In genomic region chr3:72678380-72678779, GRCh38 we compare ENCODE assay signal across 1 cellular context.
TF ChIP-seq lines count a peak whose summit lies in the region.

No MANE protein-coding gene starts in this region.

TF ChIP-seq in HepG2, 621 proteins besides CTCF, POLR2A, EP300 and RAD21:
- TF ChIP-seq PAXIP1 (CRISPR knock-in tag; conservative IDR thresholded peaks at IDR 0.05) (peak; percentile 51; the same call in 1 of the 2 replicates), NCOA2 (CRISPR knock-in tag; IDR thresholded peaks at IDR 0.05) (0 out of 2 replicates have a peak, but pooled peaks have one; percentile 25), ATM (IDR thresholded peaks at IDR 0.05; ENCODE audit: borderline replicate concordance) (no peak), HNF4A (CRISPR knock-in tag; IDR thresholded peaks at IDR 0.05) (peak; percentile 78), ELF3 (CRISPR knock-in tag; IDR thresholded peaks at IDR 0.05) (peak; percentile 50; the same call in 1 of the 2 replicates), SAP130 (CRISPR knock-in tag; IDR thresholded peaks at IDR 0.05; ENCODE audit: low read depth) (0 out of 2 replicates have a peak, but pooled peaks have one; percentile 10), FOXA3 (CRISPR knock-in tag; IDR thresholded peaks at IDR 0.05) (peak; percentile 28; the same call in 1 of the 2 replicates), GABPA (IDR thresholded peaks at IDR 0.05; ENCODE audit: low read depth, low read length) (no peak), GABPA (CRISPR knock-in tag; IDR thresholded peaks at IDR 0.05; ENCODE audit: low read depth) (peak; percentile 50; the same call in 1 of the 2 replicates), GATAD2A (CRISPR knock-in tag; IDR thresholded peaks at IDR 0.05) (peak; percentile 63; the same call in 1 of the 2 replicates), HCFC1 (IDR thresholded peaks at IDR 0.05; ENCODE audit: low read depth, low read length) (no peak), MAX (IDR thresholded peaks at IDR 0.05) (no peak), ZNF792 (CRISPR knock-in tag; IDR thresholded peaks at IDR 0.05) (0 out of 2 replicates have a peak, but pooled peaks have one; percentile 13), ZNF605 (CRISPR knock-in tag; IDR thresholded peaks at IDR 0.05) (no peak), ZNF577 (CRISPR knock-in tag; IDR thresholded peaks at IDR 0.05; ENCODE audit: borderline replicate concordance, low read depth) (no peak), ZKSCAN1 (IDR thresholded peaks at IDR 0.05; ENCODE audit: low read length) (no peak), BCL6 (CRISPR knock-in tag; IDR thresholded peaks at IDR 0.05) (0 out of 2 replicates have a peak, but pooled peaks have one; percentile 11), ETV5 (CRISPR knock-in tag; IDR thresholded peaks at IDR 0.05; ENCODE audit: borderline replicate concordance) (peak; percentile 66; the same call in 1 of the 2 replicates), NFE2L1 (CRISPR knock-in tag; IDR thresholded peaks at IDR 0.05; ENCODE audit: borderline replicate concordance) (no peak), NCOR1 (IDR thresholded peaks at IDR 0.05; ENCODE audit: borderline replicate concordance, low read length) (peak; percentile 42; the same call in 1 of the 2 replicates), MED1 (CRISPR knock-in tag; IDR thresholded peaks at IDR 0.05) (peak; percentile 54; the same call in 1 of the 2 replicates)
- TF ChIP-seq, protein P1, sequence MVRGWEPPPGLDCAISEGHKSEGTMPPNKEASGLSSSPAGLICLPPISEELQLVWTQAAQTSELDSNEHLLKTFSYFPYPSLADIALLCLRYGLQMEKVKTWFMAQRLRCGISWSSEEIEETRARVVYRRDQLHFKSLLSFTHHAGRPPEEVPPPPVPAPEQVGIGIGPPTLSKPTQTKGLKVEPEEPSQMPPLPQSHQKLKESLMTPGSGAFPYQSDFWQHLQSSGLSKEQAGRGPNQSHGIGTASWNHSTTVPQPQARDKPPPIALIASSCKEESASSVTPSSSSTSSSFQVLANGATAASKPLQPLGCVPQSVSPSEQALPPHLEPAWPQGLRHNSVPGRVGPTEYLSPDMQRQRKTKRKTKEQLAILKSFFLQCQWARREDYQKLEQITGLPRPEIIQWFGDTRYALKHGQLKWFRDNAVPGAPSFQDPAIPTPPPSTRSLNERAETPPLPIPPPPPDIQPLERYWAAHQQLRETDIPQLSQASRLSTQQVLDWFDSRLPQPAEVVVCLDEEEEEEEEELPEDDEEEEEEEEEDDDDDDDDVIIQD (CRISPR knock-in tag; IDR thresholded peaks at IDR 0.05; ENCODE audit: low read depth), result peak; percentile 31; the same call in 1 of the 2 replicates
- TF ChIP-seq, protein P2, sequence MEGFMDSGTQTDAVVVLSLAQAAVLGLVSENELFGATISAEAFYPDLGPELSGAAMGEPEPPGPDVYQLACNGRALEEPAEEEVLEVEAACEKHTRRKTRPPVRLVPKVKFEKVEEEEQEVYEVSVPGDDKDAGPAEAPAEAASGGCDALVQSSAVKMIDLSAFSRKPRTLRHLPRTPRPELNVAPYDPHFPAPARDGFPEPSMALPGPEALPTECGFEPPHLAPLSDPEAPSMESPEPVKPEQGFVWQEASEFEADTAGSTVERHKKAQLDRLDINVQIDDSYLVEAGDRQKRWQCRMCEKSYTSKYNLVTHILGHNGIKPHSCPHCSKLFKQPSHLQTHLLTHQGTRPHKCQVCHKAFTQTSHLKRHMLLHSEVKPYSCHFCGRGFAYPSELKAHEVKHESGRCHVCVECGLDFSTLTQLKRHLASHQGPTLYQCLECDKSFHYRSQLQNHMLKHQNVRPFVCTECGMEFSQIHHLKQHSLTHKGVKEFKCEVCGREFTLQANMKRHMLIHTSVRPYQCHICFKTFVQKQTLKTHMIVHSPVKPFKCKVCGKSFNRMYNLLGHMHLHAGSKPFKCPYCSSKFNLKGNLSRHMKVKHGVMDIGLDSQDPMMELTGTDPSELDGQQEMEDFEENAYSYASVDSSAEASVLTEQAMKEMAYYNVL (CRISPR knock-in tag; IDR thresholded peaks at IDR 0.05; ENCODE audit: borderline replicate concordance), result peak; percentile 99
- TF ChIP-seq, protein P3, sequence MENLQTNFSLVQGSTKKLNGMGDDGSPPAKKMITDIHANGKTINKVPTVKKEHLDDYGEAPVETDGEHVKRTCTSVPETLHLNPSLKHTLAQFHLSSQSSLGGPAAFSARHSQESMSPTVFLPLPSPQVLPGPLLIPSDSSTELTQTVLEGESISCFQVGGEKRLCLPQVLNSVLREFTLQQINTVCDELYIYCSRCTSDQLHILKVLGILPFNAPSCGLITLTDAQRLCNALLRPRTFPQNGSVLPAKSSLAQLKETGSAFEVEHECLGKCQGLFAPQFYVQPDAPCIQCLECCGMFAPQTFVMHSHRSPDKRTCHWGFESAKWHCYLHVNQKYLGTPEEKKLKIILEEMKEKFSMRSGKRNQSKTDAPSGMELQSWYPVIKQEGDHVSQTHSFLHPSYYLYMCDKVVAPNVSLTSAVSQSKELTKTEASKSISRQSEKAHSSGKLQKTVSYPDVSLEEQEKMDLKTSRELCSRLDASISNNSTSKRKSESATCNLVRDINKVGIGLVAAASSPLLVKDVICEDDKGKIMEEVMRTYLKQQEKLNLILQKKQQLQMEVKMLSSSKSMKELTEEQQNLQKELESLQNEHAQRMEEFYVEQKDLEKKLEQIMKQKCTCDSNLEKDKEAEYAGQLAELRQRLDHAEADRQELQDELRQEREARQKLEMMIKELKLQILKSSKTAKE (CRISPR knock-in tag; IDR thresholded peaks at IDR 0.05; ENCODE audit: borderline replicate concordance), result no peak
- TF ChIP-seq, protein P4, sequence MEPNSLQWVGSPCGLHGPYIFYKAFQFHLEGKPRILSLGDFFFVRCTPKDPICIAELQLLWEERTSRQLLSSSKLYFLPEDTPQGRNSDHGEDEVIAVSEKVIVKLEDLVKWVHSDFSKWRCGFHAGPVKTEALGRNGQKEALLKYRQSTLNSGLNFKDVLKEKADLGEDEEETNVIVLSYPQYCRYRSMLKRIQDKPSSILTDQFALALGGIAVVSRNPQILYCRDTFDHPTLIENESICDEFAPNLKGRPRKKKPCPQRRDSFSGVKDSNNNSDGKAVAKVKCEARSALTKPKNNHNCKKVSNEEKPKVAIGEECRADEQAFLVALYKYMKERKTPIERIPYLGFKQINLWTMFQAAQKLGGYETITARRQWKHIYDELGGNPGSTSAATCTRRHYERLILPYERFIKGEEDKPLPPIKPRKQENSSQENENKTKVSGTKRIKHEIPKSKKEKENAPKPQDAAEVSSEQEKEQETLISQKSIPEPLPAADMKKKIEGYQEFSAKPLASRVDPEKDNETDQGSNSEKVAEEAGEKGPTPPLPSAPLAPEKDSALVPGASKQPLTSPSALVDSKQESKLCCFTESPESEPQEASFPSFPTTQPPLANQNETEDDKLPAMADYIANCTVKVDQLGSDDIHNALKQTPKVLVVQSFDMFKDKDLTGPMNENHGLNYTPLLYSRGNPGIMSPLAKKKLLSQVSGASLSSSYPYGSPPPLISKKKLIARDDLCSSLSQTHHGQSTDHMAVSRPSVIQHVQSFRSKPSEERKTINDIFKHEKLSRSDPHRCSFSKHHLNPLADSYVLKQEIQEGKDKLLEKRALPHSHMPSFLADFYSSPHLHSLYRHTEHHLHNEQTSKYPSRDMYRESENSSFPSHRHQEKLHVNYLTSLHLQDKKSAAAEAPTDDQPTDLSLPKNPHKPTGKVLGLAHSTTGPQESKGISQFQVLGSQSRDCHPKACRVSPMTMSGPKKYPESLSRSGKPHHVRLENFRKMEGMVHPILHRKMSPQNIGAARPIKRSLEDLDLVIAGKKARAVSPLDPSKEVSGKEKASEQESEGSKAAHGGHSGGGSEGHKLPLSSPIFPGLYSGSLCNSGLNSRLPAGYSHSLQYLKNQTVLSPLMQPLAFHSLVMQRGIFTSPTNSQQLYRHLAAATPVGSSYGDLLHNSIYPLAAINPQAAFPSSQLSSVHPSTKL (CRISPR knock-in tag; IDR thresholded peaks at IDR 0.05), result peak; percentile 43; the same call in 1 of the 2 replicates
TF ChIP-seq in HepG2: peak in this region for 16.
